ENCODE assay signal across 20 cellular contexts in genomic region chr12:124371366-124371765, GRCh38.
DNase-seq lines count a peak whose midpoint lies in the region; ATAC-seq and TF ChIP-seq lines count a peak whose summit lies in the region.
"Had no signal": no experiment of that assay in that cellular context is flagged by ENCODE, and none has a peak within 500 bp of the region (broad histone marks: within the 10 kb centered on the region; RNA-seq: fewer than 3 reads in every experiment).

No MANE protein-coding gene starts in this region.

- H2BK20ac ChIP-seq in IMR-90 (ENCODE audit: low read depth, low read length), result no peak overlapping the region

- H3K4me1 Mint-ChIP-seq in CD8-positive, alpha-beta T cell (ENCODE audit: low read depth), result no peaks in the 10 kb centered on the region
- H3K4me1 Mint-ChIP-seq: stimulated activated memory B cell treated with anti-CD40 and anti-IgM and Interleukin-4, amounts not matched to agents 10 μg/mL and 1 μg/mL and 100 μg/mL, for 72 hours had no signal

- H3K36me3 Mint-ChIP-seq in CD8-positive, alpha-beta T cell, result peaks cover 40% of the 10 kb centered on the region

- no peak overlapping the region for H2BK15ac ChIP-seq in IMR-90 (ENCODE audit: low read depth, low read length)

- no peak overlapping the region for H4K8ac ChIP-seq in IMR-90 (ENCODE audit: low read depth in 2 of 2, low read length in 2 of 2)

- no peaks in the 10 kb centered on the region for H3K9me3 Mint-ChIP-seq in CD8-positive, alpha-beta T cell
- H3K9me3 Mint-ChIP-seq: activated CD4-positive, alpha-beta memory T cell treated with anti-CD3 and anti-CD28 coated beads for 36 hours; neural crest cell; stimulated activated memory B cell treated with anti-CD40 and anti-IgM and Interleukin-4, amounts not matched to agents 10 μg/mL and 1 μg/mL and 100 μg/mL, for 72 hours had no signal

- H3K23ac ChIP-seq in IMR-90 (ENCODE audit: low read depth, low read length), result no peak overlapping the region

- H3K27me3 Mint-ChIP-seq in CD8-positive, alpha-beta T cell (ENCODE audit: low read depth), result no peaks in the 10 kb centered on the region
- H3K27me3 Mint-ChIP-seq: activated CD4-positive, alpha-beta memory T cell treated with anti-CD3 and anti-CD28 coated beads for 36 hours; stimulated activated memory B cell treated with anti-CD40 and anti-IgM and Interleukin-4, amounts not matched to agents 10 μg/mL and 1 μg/mL and 100 μg/mL, for 72 hours had no signal

- H3K27me3 ChIP-seq in IMR-90 (ENCODE audit: control insufficient read depth, insufficient read depth, low read length), result no peaks in the 10 kb centered on the region
- H3K27me3 ChIP-seq in muscle layer of colon (ENCODE audit: control insufficient read depth in 1 of 2, insufficient read depth in 2 of 2, low read length in 2 of 2), result no peaks in the 10 kb centered on the region
- H3K27me3 ChIP-seq in testis, result no peaks in the 10 kb centered on the region
- no peaks in the 10 kb centered on the region for H3K27me3 ChIP-seq in CD8-positive, alpha-beta T cell (ENCODE audit: insufficient read depth, low read length)
- no peaks in the 10 kb centered on the region for H3K27me3 ChIP-seq in HAP-1 (ENCODE audit: low read depth)

- peaks cover 60% of the 10 kb centered on the region for H4K20me1 ChIP-seq in IMR-90 (ENCODE audit: insufficient read depth, low read length)

- intact Hi-C loops in IMR-90 (cut with micrococcal nuclease) (no loop called here), testis (cut with DNase I; ENCODE audit: low total_unique reads) (loop anchor here (10.0 kb wide), 1 partner anchor 53 kb away; no protein-coding TSS in a partner anchor)
- intact Hi-C loops in CD8-positive, alpha-beta T cell (cut with DNase I, micrococcal nuclease), result loop anchor here in 1 of 2 experiments (10.0 kb wide), 1 partner anchor 393 kb away; no protein-coding TSS in a partner anchor

- no peak overlapping the region for H3K56ac ChIP-seq in IMR-90 (ENCODE audit: extremely low read depth, insufficient read depth, low read length)

- H2BK5ac ChIP-seq in IMR-90 (ENCODE audit: low read depth, low read length, poor library complexity, severe bottlenecking), result peak overlapping the region; percentile 27

- no peak overlapping the region for H3K4me2 ChIP-seq in IMR-90 (ENCODE audit: low read depth, low read length)
- H3K4me2 ChIP-seq: KMS-11 had no signal

- DNase-seq in IMR-90 (no peak), testis (no peak), HAP-1 (ENCODE audit: low spot score in 2 of 2) (no peak)
- no peak for DNase-seq in CD8-positive, alpha-beta T cell
- DNase-seq: activated CD4-positive, alpha-beta memory T cell treated with anti-CD3 and anti-CD28 coated beads for 36 hours; activated naive CD4-positive, alpha-beta T cell treated with Interleukin-2 at 50 U/mL for 16 hours; aorta; GDM1; left cardiac atrium; midbrain; NCI-H1092 treated with DMSO at 0.1 percent for 48 hours; NCI-H526 treated with DMSO at 0.1 percent for 48 hours; retina; stimulated activated CD4-positive, alpha-beta T cell treated with anti-CD3 and anti-CD28 coated beads, Interleukin-15, amount 100 ng/mL, for 24 hours had no signal

- WGBS in IMR-90 (ENCODE audit: extremely low coverage in 2 of 2, insufficient read length in 1 of 2), 2 experiments, result 92% methylated on average over 6 of the region's 13 CpGs; no CpG with 5 or more reads in 1 of the 2 experiments
- WGBS in testis, 2 donors, result 69 to 88% methylated on average over 13 of the region's 13 CpGs

- no peak overlapping the region for H3K27ac Mint-ChIP-seq in CD8-positive, alpha-beta T cell
- H3K27ac Mint-ChIP-seq: activated CD4-positive, alpha-beta memory T cell treated with anti-CD3 and anti-CD28 coated beads for 36 hours; stimulated activated memory B cell treated with anti-CD40 and anti-IgM and Interleukin-4, amounts not matched to agents 10 μg/mL and 1 μg/mL and 100 μg/mL, for 72 hours had no signal

- TF ChIP-seq POLR2A in IMR-90 (IDR thresholded peaks at IDR 0.05; ENCODE audit: low read depth, low read length) (no peak), testis (IDR thresholded peaks at IDR 0.05) (no peak)

- no peak overlapping the region for H3K14ac ChIP-seq in IMR-90 (replicated peaks; ENCODE audit: low read depth, low read length)

- POLR2A ChIA-PET in IMR-90 (lab: Charles Lee; ENCODE audit: unreplicated experiment), result no interaction called here
- POLR2A ChIA-PET in CD8-positive, alpha-beta T cell (lab: Charles Lee), result no interaction called here

- H3K4me3 Mint-ChIP-seq in CD8-positive, alpha-beta T cell, result no peak overlapping the region
- H3K4me3 Mint-ChIP-seq: activated CD4-positive, alpha-beta memory T cell treated with anti-CD3 and anti-CD28 coated beads for 36 hours; neural crest cell; stimulated activated memory B cell treated with anti-CD40 and anti-IgM and Interleukin-4, amounts not matched to agents 10 μg/mL and 1 μg/mL and 100 μg/mL, for 72 hours had no signal

- dilution Hi-C loops in IMR-90 (cut with HindIII; ENCODE audit: low sequenced_read_pairs, unreplicated experiment), result no loop called here

- no peak overlapping the region for H4K5ac ChIP-seq in IMR-90 (ENCODE audit: low read depth, low read length)

- BruUV-seq in IMR-90 (replicated peaks; lab: Mats Ljungman, UMichigan), result no TSS peak

- no peak overlapping the region for H3K18ac ChIP-seq in IMR-90 (ENCODE audit: low read depth, low read length)

- no peak for TF ChIP-seq CTCF in IMR-90 (conservative IDR thresholded peaks at IDR 0.05; ENCODE audit: low read depth, low read length)
- no peak for TF ChIP-seq CTCF in VCaP (conservative IDR thresholded peaks at IDR 0.05)
- no peak for TF ChIP-seq CTCF in testis (IDR thresholded peaks at IDR 0.05)
- TF ChIP-seq CTCF in CD8-positive, alpha-beta T cell (IDR thresholded peaks at IDR 0.05), result no peak

- H3K36me3 ChIP-seq in IMR-90 (ENCODE audit: control insufficient read depth, insufficient read depth, low read length) (peaks cover 61% of the 10 kb centered on the region), muscle layer of colon (ENCODE audit: insufficient read depth, low read length) (peaks cover 62% of the 10 kb centered on the region), testis (ENCODE audit: low read depth, missing control alignments) (no peaks in the 10 kb centered on the region), HAP-1 (replicated peaks) (peaks cover 8% of the 10 kb centered on the region)
- peaks cover 9% of the 10 kb centered on the region for H3K36me3 ChIP-seq in CD8-positive, alpha-beta T cell (ENCODE audit: insufficient read depth, low read length)

- CTCF ChIA-PET in IMR-90 (lab: Yijun Ruan, JAX), result no interaction called here
- CTCF ChIA-PET in CD8-positive, alpha-beta T cell (lab: Charles Lee), result interaction anchor here (0.8 kb wide), 1 partner anchor 10 kb away, joined by 3 read pairs; no protein-coding TSS in a partner anchor

- no peak overlapping the region for H2BK120ac ChIP-seq in IMR-90 (ENCODE audit: low read depth, low read length)

- H3K9ac ChIP-seq in IMR-90 (ENCODE audit: low read depth, low read length) (no peak overlapping the region), muscle layer of colon (ENCODE audit: low read length) (peak overlapping the region; percentile 33)
- H3K9ac ChIP-seq: KMS-11 had no signal

- no peaks in the 10 kb centered on the region for H3K9me3 ChIP-seq in IMR-90 (ENCODE audit: control insufficient read depth, insufficient read depth, low read length)
- H3K9me3 ChIP-seq in muscle layer of colon (ENCODE audit: low read length), result no peaks in the 10 kb centered on the region
- no peaks in the 10 kb centered on the region for H3K9me3 ChIP-seq in testis
- no peaks in the 10 kb centered on the region for H3K9me3 ChIP-seq in CD8-positive, alpha-beta T cell (ENCODE audit: low read length)
- no peaks in the 10 kb centered on the region for H3K9me3 ChIP-seq in HAP-1

- H2AFZ ChIP-seq in IMR-90 (replicated peaks; ENCODE audit: low read length, poor library complexity), result no peak overlapping the region

- peaks cover 7% of the 10 kb centered on the region for H3K9me1 ChIP-seq in IMR-90 (ENCODE audit: insufficient read depth, low read length)

- no peak for ATAC-seq in IMR-90 (ENCODE audit: low read depth)
- ATAC-seq in CD8-positive, alpha-beta T cell, result no peak
- no peak for ATAC-seq in GM19324 (IDR thresholded peaks at IDR 0.05; ENCODE audit: low FRiP score, unreplicated experiment)
- ATAC-seq: left cardiac atrium; stimulated activated memory B cell treated with anti-CD40 and anti-IgM and Interleukin-4, amounts not matched to agents 10 μg/mL and 1 μg/mL and 100 μg/mL, for 72 hours had no signal

- TF ChIP-seq RAD21 in IMR-90 (IDR thresholded peaks at IDR 0.05; ENCODE audit: low read length), result no peak

- peaks cover 15 to 73% of the 10 kb centered on the region in 2 experiments for H3K79me1 ChIP-seq in IMR-90 (ENCODE audit: low read depth in 1 of 2, low read length in 2 of 2)

- H3K4me1 ChIP-seq in IMR-90 (ENCODE audit: control insufficient read depth, insufficient read depth, low read length), result peaks cover 21% of the 10 kb centered on the region
- H3K4me1 ChIP-seq in muscle layer of colon (ENCODE audit: insufficient read depth, low read length), result peaks cover 44% of the 10 kb centered on the region
- H3K4me1 ChIP-seq in testis, result peaks cover 58% of the 10 kb centered on the region
- H3K4me1 ChIP-seq in CD8-positive, alpha-beta T cell (ENCODE audit: insufficient read depth, low read length), result no peaks in the 10 kb centered on the region
- H3K4me1 ChIP-seq in HAP-1, result no peaks in the 10 kb centered on the region

- H3K4me3 ChIP-seq in IMR-90 (ENCODE audit: insufficient read depth, low read depth, low read length) (no peak overlapping the region), muscle layer of colon (ENCODE audit: low read depth in 1 of 2, low read length in 2 of 2) (no peak overlapping the region), testis (no peak overlapping the region), HAP-1 (no peak overlapping the region)
- H3K4me3 ChIP-seq in CD8-positive, alpha-beta T cell (ENCODE audit: low read depth, low read length), result no peak overlapping the region

- no peak overlapping the region for H3K4ac ChIP-seq in IMR-90 (ENCODE audit: low read depth, low read length)

- peak overlapping the region; percentile 25 for H2AK9ac ChIP-seq in IMR-90 (replicated peaks; ENCODE audit: low read depth, low read length, poor library complexity)

- in situ Hi-C loops in IMR-90 (cut with MboI; ENCODE audit: low sequenced_read_pairs) (no loop called here), HAP-1 (cut with MboI; ENCODE audit: low sequenced_read_pairs) (no loop called here)

- peak overlapping the region; percentile 56; the same call in 1 of the 2 replicates for H2AK5ac ChIP-seq in IMR-90 (ENCODE audit: low read depth, low read length)

- H4K91ac ChIP-seq in IMR-90 (ENCODE audit: insufficient read depth, low read depth, low read length), result no peak overlapping the region

- H3K27ac ChIP-seq in IMR-90 (ENCODE audit: insufficient read depth, low read length) (no peak overlapping the region), VCaP (peak overlapping the region; percentile 100), muscle layer of colon (ENCODE audit: low read depth, low read length) (no peak overlapping the region), testis (peak overlapping the region; percentile 55 to 89)
- H3K27ac ChIP-seq in CD8-positive, alpha-beta T cell (ENCODE audit: low read depth, low read length), result no peak overlapping the region
- H3K27ac ChIP-seq: KMS-11 had no signal

TF ChIP-seq in IMR-90, 13 proteins besides CTCF, POLR2A, EP300 and RAD21 (continues in another document):
- TF ChIP-seq NFE2L2 (IDR thresholded peaks at IDR 0.05; ENCODE audit: low read depth, low read length) (no peak), CEBPB (IDR thresholded peaks at IDR 0.05; ENCODE audit: low read depth, low read length) (no peak)

Comparison
In these comparisons a context has a peak if more than half of its experiments do, and no peak if none do; other contexts are left out.
1. H3K27ac ChIP-seq: peak in VCaP (single experiment) and testis (2 of 2); none in IMR-90 (single experiment), muscle layer of colon (single experiment) and CD8-positive, alpha-beta T cell (single experiment).